ENCODE assay signal across 10 cellular contexts in genomic region chr4:6002926-6003325, GRCh38. TPM values are rescaled to one million over a fixed set of nuclear protein-coding genes. Genes with fewer than 3 reads are reported as not detected.
"Had no signal": no experiment of that assay in that cellular context is flagged by ENCODE, and none has a peak within 500 bp of the region (broad histone marks: within the 10 kb centered on the region; RNA-seq: fewer than 3 reads in every experiment).

No MANE protein-coding gene starts in this region.

- H3K36me3 ChIP-seq: HAP-1 had no signal

- H3K4me1 ChIP-seq: HAP-1 had no signal

- H3K27ac ChIP-seq: GM23248, HL-60 had no signal

- H2AFZ ChIP-seq: GM23248 had no signal

- H3K9me3 ChIP-seq: HAP-1 had no signal

- H3K9ac ChIP-seq: GM23248 had no signal

- H3K4me3 ChIP-seq: GM23248, HAP-1 had no signal

- DNase-seq: GM23248, GOT3, H7, HFFc6 had no signal

- ATAC-seq: HCT116, HepG2 had no signal

RNA-seq across cellular contexts. Expression of gene C4orf50, which starts 15.3 kb away (rescaled TPM):
- total RNA-seq: GM23248, HepG2, HFFc6, HT1080 had no signal
- polyA plus RNA-seq: GM23248, HepG2, IgD-negative memory B cell had no signal
